In genomic region chr6:33787954-33788693, GRCh38 we compare ENCODE assay signal across 2 cellular contexts.
TF ChIP-seq lines count a peak whose summit lies in the region.

No MANE protein-coding gene starts in this region.

TF ChIP-seq in A549, 52 proteins besides CTCF, POLR2A, EP300 and RAD21:
- TF ChIP-seq ELK1 (IDR thresholded peaks at IDR 0.05; ENCODE audit: low read depth, low read length), result no peak
- TF ChIP-seq, protein P1, sequence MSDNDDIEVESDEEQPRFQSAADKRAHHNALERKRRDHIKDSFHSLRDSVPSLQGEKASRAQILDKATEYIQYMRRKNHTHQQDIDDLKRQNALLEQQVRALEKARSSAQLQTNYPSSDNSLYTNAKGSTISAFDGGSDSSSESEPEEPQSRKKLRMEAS (IDR thresholded peaks at IDR 0.05), result peak; percentile 28; the same call in 1 of the 2 replicates

TF ChIP-seq in H1, 55 proteins besides CTCF, POLR2A, EP300 and RAD21:
- no peak for TF ChIP-seq SP4 (IDR thresholded peaks at IDR 0.05; ENCODE audit: low read length)
- 0 out of 4 replicates have a peak, but pooled peaks have one; percentile 41 to 49 for TF ChIP-seq SIN3A (conservative IDR thresholded peaks at IDR 0.05 in 1 of 2, IDR thresholded peaks at IDR 0.05 in 1 of 2; ENCODE audit: low read depth in 1 of 2, low read length in 2 of 2)
- TF ChIP-seq, protein P1 (IDR thresholded peaks at IDR 0.05), result peak; percentile 38; the same call in 1 of the 2 replicates
- TF ChIP-seq KDM4A (IDR thresholded peaks at IDR 0.05; ENCODE audit: low read depth, low read length, severe bottlenecking), result peak; percentile 17
- TF ChIP-seq YY1 (IDR thresholded peaks at IDR 0.05; ENCODE audit: low read depth, low read length), result no peak
- TF ChIP-seq KDM5A (IDR thresholded peaks at IDR 0.05; ENCODE audit: low read length), result 0 out of 2 replicates have a peak, but pooled peaks have one; percentile 20
- no peak for TF ChIP-seq NRF1 (IDR thresholded peaks at IDR 0.05; ENCODE audit: low read depth, low read length)
- TF ChIP-seq HDAC2 (IDR thresholded peaks at IDR 0.05; ENCODE audit: borderline replicate concordance in 1 of 2, low read depth in 2 of 2, low read length in 2 of 2), result peak in 1 of 2 experiments; percentile 46; a peak in 1 of 4 replicates
- TF ChIP-seq JUND (IDR thresholded peaks at IDR 0.05; ENCODE audit: low read length), result no peak
